In the genomic region with DNA sequence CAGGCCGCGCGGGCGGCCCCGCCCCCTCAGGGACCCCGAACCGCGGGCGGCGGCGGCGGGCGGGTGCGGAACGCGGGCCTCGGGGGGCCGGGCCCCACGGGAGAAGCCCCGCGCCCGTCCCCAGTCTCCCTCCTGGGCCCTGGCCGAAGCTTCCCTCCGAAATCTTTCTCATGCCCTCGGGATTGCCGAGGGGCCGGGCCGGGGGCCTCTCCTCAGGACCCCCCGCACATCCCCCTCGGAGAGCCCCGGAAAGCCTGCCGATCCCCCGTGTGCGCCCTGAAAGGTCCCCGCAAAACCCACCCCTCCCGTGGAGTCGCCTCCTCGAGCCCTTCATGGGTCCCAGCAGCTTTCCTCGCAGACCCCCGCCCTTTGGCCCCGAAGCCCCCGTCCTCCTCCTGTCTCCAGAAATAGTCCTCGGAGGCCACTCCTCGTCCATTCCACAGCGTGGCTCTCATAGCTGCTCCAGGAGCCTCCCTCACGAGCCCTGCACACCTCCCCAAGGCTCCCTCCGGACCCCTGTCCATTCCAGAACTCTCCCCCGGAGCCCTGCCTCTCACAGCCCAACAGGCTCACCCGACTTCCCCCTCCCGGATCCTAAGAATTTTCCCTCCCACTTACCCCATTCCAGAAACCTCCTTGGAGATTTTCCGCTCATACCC, we compare ENCODE assay signal across 9 cellular contexts. TPM values are rescaled to one million over a fixed set of nuclear protein-coding genes. Genes with fewer than 3 reads are reported as not detected.
DNase-seq lines count a peak whose midpoint lies in the region; ATAC-seq and TF ChIP-seq lines count a peak whose summit lies in the region.
"Had no signal": no experiment of that assay in that cellular context is flagged by ENCODE, and none has a peak within 500 bp of the region (broad histone marks: within the 10 kb centered on the region; RNA-seq: fewer than 3 reads in every experiment).

No MANE protein-coding gene starts in this region.

- H3K4me2 ChIP-seq in hepatocyte (peak overlapping the region; percentile 91), skeletal muscle satellite cell (ENCODE audit: low read length) (peak overlapping the region; percentile 94)

- no peaks in the 10 kb centered on the region for H3K9me2 ChIP-seq in hepatocyte (replicated peaks; ENCODE audit: insufficient read depth)

- no peak for ATAC-seq in activated naive CD4-positive, alpha-beta T cell treated with anti-CD3 and anti-CD28 coated beads, Interleukin-2, amount 50 U/mL, for 72 hours
- ATAC-seq in HG02642 (IDR thresholded peaks at IDR 0.05; ENCODE audit: poor library complexity, unreplicated experiment), result no peak

- no peak overlapping the region for H2AFZ ChIP-seq in hepatocyte

- H3K9me3 ChIP-seq in hepatocyte (ENCODE audit: low read depth) (no peaks in the 10 kb centered on the region), skeletal muscle satellite cell (replicated peaks; ENCODE audit: low read length) (no peaks in the 10 kb centered on the region)

- no peaks in the 10 kb centered on the region for H3K9me3 Mint-ChIP-seq in activated naive CD4-positive, alpha-beta T cell treated with anti-CD3 and anti-CD28 coated beads, Interleukin-2, amount 50 U/mL, for 24 hours
- H3K9me3 Mint-ChIP-seq in activated naive CD4-positive, alpha-beta T cell treated with anti-CD3 and anti-CD28 coated beads, Interleukin-2, amount 50 U/mL, for 72 hours, result no peaks in the 10 kb centered on the region

- peak overlapping the region; percentile 67 for H3K27ac ChIP-seq in hepatocyte

- DNase-seq in activated naive CD4-positive, alpha-beta T cell (lab: John Stamatoyannopoulos, UW), result no peak
- DNase-seq in activated naive CD4-positive, alpha-beta T cell treated with anti-CD3 and anti-CD28 coated beads, Interleukin-2, amount 50 U/mL, for 72 hours (ENCODE audit: low spot score in 2 of 2), result no peak
- DNase-seq in hepatocyte (ENCODE audit: low spot score) (peak; percentile 58), NCI-H187 (lab: John Stamatoyannopoulos, UW) (no peak), NCI-H345 (lab: John Stamatoyannopoulos, UW) (no peak)

- no peaks in the 10 kb centered on the region for H3K36me3 ChIP-seq in hepatocyte (replicated peaks; ENCODE audit: insufficient read depth, low read depth)
- peaks cover 16% of the 10 kb centered on the region for H3K36me3 ChIP-seq in skeletal muscle satellite cell (ENCODE audit: insufficient read depth, low read length)

- H3K36me3 Mint-ChIP-seq in activated naive CD4-positive, alpha-beta T cell treated with anti-CD3 and anti-CD28 coated beads, Interleukin-2, amount 50 U/mL, for 24 hours, result peaks cover 2% of the 10 kb centered on the region
- peaks cover 11 to 28% of the 10 kb centered on the region in 2 donors for H3K36me3 Mint-ChIP-seq in activated naive CD4-positive, alpha-beta T cell treated with anti-CD3 and anti-CD28 coated beads, Interleukin-2, amount 50 U/mL, for 72 hours

- H3K9ac ChIP-seq in skeletal muscle satellite cell (ENCODE audit: low read depth, low read length), result peak overlapping the region; percentile 94

- H3K4me1 ChIP-seq in hepatocyte (ENCODE audit: insufficient read depth) (peaks cover 16% of the 10 kb centered on the region), skeletal muscle satellite cell (ENCODE audit: control insufficient read depth, insufficient read depth, low read length) (peaks cover 22% of the 10 kb centered on the region)

- H3K4me3 ChIP-seq in hepatocyte (peak overlapping the region; percentile 95), skeletal muscle satellite cell (ENCODE audit: low read length) (peak overlapping the region; percentile 84)

- H3K27ac Mint-ChIP-seq in activated naive CD4-positive, alpha-beta T cell treated with anti-CD3 and anti-CD28 coated beads, Interleukin-2, amount 50 U/mL, for 24 hours, result peak overlapping the region; percentile 64
- peak overlapping the region; percentile 75 to 93 for H3K27ac Mint-ChIP-seq in activated naive CD4-positive, alpha-beta T cell treated with anti-CD3 and anti-CD28 coated beads, Interleukin-2, amount 50 U/mL, for 72 hours

- peak overlapping the region; percentile 85 for H3K4me3 Mint-ChIP-seq in activated naive CD4-positive, alpha-beta T cell treated with anti-CD3 and anti-CD28 coated beads, Interleukin-2, amount 50 U/mL, for 24 hours

- peaks cover 75% of the 10 kb centered on the region for H3K4me1 Mint-ChIP-seq in activated naive CD4-positive, alpha-beta T cell treated with anti-CD3 and anti-CD28 coated beads, Interleukin-2, amount 50 U/mL, for 24 hours

- peaks cover 65% of the 10 kb centered on the region for H3K79me2 ChIP-seq in hepatocyte

- WGBS in hepatocyte (ENCODE audit: low lambda C conversion rate, missing lambda C conversion rate), result 2% methylated on average over 14 of the region's 51 CpGs

- H3K27me3 ChIP-seq in hepatocyte (no peaks in the 10 kb centered on the region), skeletal muscle satellite cell (ENCODE audit: control insufficient read depth, insufficient read depth, low read length) (no peaks in the 10 kb centered on the region)

- H3K27me3 Mint-ChIP-seq in activated naive CD4-positive, alpha-beta T cell treated with anti-CD3 and anti-CD28 coated beads, Interleukin-2, amount 50 U/mL, for 24 hours, result no peaks in the 10 kb centered on the region

- no peak for TF ChIP-seq CTCF in hepatocyte (IDR thresholded peaks at IDR 0.05; ENCODE audit: poor library complexity)

- peaks cover 32% of the 10 kb centered on the region for H4K20me1 ChIP-seq in hepatocyte (ENCODE audit: insufficient read depth, poor library complexity, severe bottlenecking)

RNA-seq across cellular contexts. Expression of a gene that starts 0.6 kb away (rescaled TPM):
- 10 to 100 TPM; 42.1 to 56.1 TPM for total RNA-seq in activated naive CD4-positive, alpha-beta T cell treated with anti-CD3 and anti-CD28 coated beads, Interleukin-2, amount 50 U/mL, for 72 hours
- total RNA-seq in hepatocyte, result 39.2 and 54.8 TPM in 2 replicates
- 61.0 and 66.5 TPM in 2 replicates for polyA plus RNA-seq in hepatocyte
- 58.1 and 59.0 TPM in 2 replicates for total RNA-seq in skeletal muscle satellite cell (2012; rRNA removed)

RNA-seq across cellular contexts. Expression of a gene that starts 6.9 kb away (rescaled TPM):
- 100 to 1,000 TPM; 315 to 372 TPM for total RNA-seq in activated naive CD4-positive, alpha-beta T cell treated with anti-CD3 and anti-CD28 coated beads, Interleukin-2, amount 50 U/mL, for 72 hours
- 0.32 TPM in 1 of 2 replicates, not detected in the other for total RNA-seq in hepatocyte
- polyA plus RNA-seq in hepatocyte, result 0.86 and 2.9 TPM in 2 replicates
- total RNA-seq in skeletal muscle satellite cell (2012; rRNA removed), result 0.22 TPM in 1 of 2 replicates, not detected in the other

RNA-seq across cellular contexts. Expression of a gene that starts 22.1 kb away (rescaled TPM):
- total RNA-seq in activated naive CD4-positive, alpha-beta T cell treated with anti-CD3 and anti-CD28 coated beads, Interleukin-2, amount 50 U/mL, for 72 hours, result 10 to 100 TPM in 1 of 2 donors, 1 to 10 TPM in 1; 5.3 to 11.2 TPM
- 1.1 and 2.4 TPM in 2 replicates for total RNA-seq in hepatocyte
- polyA plus RNA-seq in hepatocyte, result 5.6 and 6.1 TPM in 2 replicates
- total RNA-seq in skeletal muscle satellite cell (2012; rRNA removed), result 0.25 and 0.44 TPM in 2 replicates

RNA-seq across cellular contexts. Expression of a gene that starts 46.6 kb away (rescaled TPM):
- 1 to 10 TPM in 1 of 2 donors, not detected in 1; 1.8 TPM for total RNA-seq in activated naive CD4-positive, alpha-beta T cell treated with anti-CD3 and anti-CD28 coated beads, Interleukin-2, amount 50 U/mL, for 72 hours
- total RNA-seq in hepatocyte, result not detected in 2 replicates
- polyA plus RNA-seq in hepatocyte, result not detected in 2 replicates
- total RNA-seq in skeletal muscle satellite cell (2012; rRNA removed), result not detected in 2 replicates
- total RNA-seq: glomerular endothelial cell had no signal

RNA-seq across cellular contexts. Expression of a gene that starts 48.1 kb away (rescaled TPM):
- total RNA-seq in activated naive CD4-positive, alpha-beta T cell treated with anti-CD3 and anti-CD28 coated beads, Interleukin-2, amount 50 U/mL, for 72 hours, result 10 to 100 TPM; 42.2 to 58.2 TPM
- total RNA-seq in hepatocyte, result 30.4 and 42.5 TPM in 2 replicates
- 53.5 and 54.4 TPM in 2 replicates for polyA plus RNA-seq in hepatocyte
- total RNA-seq in skeletal muscle satellite cell (2012; rRNA removed), result 24.8 and 26.0 TPM in 2 replicates

Comparison
In these comparisons a context has a peak if more than half of its experiments do, and no peak if none do; other contexts are left out.
1. RNA of a gene that starts 6.9 kb away (total RNA-seq): 315 to 372 TPM in activated naive CD4-positive, alpha-beta T cell treated with anti-CD3 and anti-CD28 coated beads, Interleukin-2, amount 50 U/mL, for 72 hours; 0.32 TPM in hepatocyte; every median in the first group is over 100 times any median in the second.